23 cellular contexts compared by ENCODE assay signal in the genomic region with DNA sequence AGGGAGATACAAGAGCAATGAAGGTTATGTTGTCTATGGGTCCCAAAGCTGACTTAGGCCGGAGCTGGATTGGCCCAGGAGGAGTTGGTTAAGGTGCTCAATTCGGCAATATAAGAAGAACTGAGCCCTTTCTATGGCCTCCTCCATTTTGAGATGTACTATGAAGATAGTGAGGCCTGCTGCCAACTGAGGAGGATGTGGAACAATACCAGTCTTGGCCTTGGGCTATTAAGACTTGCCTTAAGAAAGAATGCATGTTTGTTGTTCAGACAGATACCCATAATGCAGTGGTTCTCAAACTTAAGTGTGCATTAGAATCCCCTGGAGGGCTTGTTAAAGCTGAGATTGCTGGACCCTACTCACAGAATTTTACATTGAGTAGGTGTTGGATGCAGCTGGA.
"Had no signal": no experiment of that assay in that cellular context is flagged by ENCODE, and none has a peak within 500 bp of the region (broad histone marks: within the 10 kb centered on the region; RNA-seq: fewer than 3 reads in every experiment).

No MANE protein-coding gene starts in this region.

- FAIRE-seq: endothelial cell of umbilical vein, frontal cortex had no signal

- H3K27ac ChIP-seq: coronary artery, dorsolateral prefrontal cortex, esophagus muscularis mucosa, foreskin keratinocyte, gastroesophageal sphincter, heart left ventricle, hepatocyte, left lung, lower lobe of right lung had no signal

- H3K4me3 ChIP-seq: coronary artery, dorsolateral prefrontal cortex, esophagus muscularis mucosa, gastroesophageal sphincter, heart left ventricle, hepatocyte, left lung, lower lobe of right lung had no signal

- H3K36me3 ChIP-seq: esophagus muscularis mucosa, gastroesophageal sphincter, heart left ventricle, left lung, lower lobe of right lung had no signal

- H3K4me2 ChIP-seq: hepatocyte had no signal

- H3K4me1 ChIP-seq: esophagus muscularis mucosa, foreskin keratinocyte, gastroesophageal sphincter, heart left ventricle, left lung, lower lobe of right lung had no signal

- H3K79me2 ChIP-seq: hepatocyte had no signal

- H3K27me3 ChIP-seq: dorsolateral prefrontal cortex, esophagus muscularis mucosa, foreskin keratinocyte, gastroesophageal sphincter, heart left ventricle, hepatocyte, left lung had no signal

- DNase-seq: dermis blood vessel endothelial cell; dorsolateral prefrontal cortex; effector CD4-positive, alpha-beta T cell; effector memory CD4-positive, alpha-beta T cell; foreskin keratinocyte; heart left ventricle; hypothalamus; immature natural killer cell; islet precursor cell; left cardiac atrium; left lung; left ventricle myocardium superior; lower lobe of right lung; mesendoderm; midbrain; naive thymus-derived CD4-positive, alpha-beta T cell; natural killer cell had no signal

- H2AFZ ChIP-seq: hepatocyte had no signal

- H3K9me3 ChIP-seq: lower lobe of right lung had no signal
